Comparison of ENCODE assay signal across 1 cellular context in genomic region chr2:37342636-37343211, GRCh38.
TF ChIP-seq lines count a peak whose summit lies in the region.

No MANE protein-coding gene starts in this region.

TF ChIP-seq in WTC11, 78 proteins besides CTCF, POLR2A, EP300 and RAD21 (continued from another document):
- no peak for TF ChIP-seq AR (CRISPR knock-in tag; IDR thresholded peaks at IDR 0.05)
